3 cellular contexts compared by ENCODE assay signal in the genomic region with DNA sequence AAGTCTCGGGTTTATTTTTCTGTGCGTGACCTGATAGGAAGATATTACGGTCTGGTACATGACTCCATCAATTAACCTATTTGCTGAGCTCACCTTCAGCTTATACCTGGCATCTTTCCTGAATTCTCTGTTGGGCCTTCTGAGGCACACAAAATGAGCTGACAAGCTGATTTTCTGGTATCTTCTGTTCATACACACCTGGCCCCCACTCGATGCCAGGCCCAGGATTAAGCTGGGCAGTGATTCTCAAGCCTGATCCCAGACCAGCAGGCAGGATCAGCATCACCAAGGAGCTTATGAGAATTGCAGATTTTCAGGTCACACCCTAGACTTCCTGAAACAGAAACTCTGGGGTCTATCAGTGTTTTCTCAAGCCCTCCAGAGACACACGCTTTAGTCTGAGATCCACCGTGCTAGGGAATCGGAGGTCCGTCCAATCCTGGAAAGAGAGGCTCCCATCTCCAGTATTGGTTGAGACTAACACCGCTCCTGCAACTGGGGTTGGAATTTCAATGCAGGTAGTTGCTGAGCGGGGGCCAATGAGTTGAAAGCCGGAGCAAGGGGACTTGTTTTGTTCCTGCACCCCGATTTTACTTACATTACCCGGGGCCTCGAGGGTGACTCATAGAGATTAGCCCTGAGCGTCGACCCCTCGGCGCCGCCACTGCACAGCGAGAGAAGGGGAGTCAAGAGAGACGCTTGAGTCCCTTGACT.
TF ChIP-seq lines count a peak whose summit lies in the region.

No MANE protein-coding gene starts in this region.

TF ChIP-seq in SK-N-SH, 30 proteins besides CTCF, POLR2A, EP300 and RAD21:
- no peak for TF ChIP-seq TEAD4 (IDR thresholded peaks at IDR 0.05; ENCODE audit: borderline replicate concordance, insufficient read depth)
- no peak for TF ChIP-seq RXRA (IDR thresholded peaks at IDR 0.05; ENCODE audit: borderline replicate concordance, low read depth)
- TF ChIP-seq SMC3 (IDR thresholded peaks at IDR 0.05; ENCODE audit: low read depth, low read length): no peak
- no peak for TF ChIP-seq FOXM1 (IDR thresholded peaks at IDR 0.05; ENCODE audit: low read depth)
- TF ChIP-seq REST (IDR thresholded peaks at IDR 0.05; ENCODE audit: low read depth, low read length): no peak
- TF ChIP-seq TCF12 (IDR thresholded peaks at IDR 0.05): no peak
- no peak for TF ChIP-seq ELF1 (IDR thresholded peaks at IDR 0.05)
- TF ChIP-seq FOXJ3 (CRISPR knock-in tag; IDR thresholded peaks at IDR 0.05): no peak
- no peak for TF ChIP-seq FOSL2 (IDR thresholded peaks at IDR 0.05; ENCODE audit: borderline replicate concordance, low read depth)
- TF ChIP-seq, protein P1, sequence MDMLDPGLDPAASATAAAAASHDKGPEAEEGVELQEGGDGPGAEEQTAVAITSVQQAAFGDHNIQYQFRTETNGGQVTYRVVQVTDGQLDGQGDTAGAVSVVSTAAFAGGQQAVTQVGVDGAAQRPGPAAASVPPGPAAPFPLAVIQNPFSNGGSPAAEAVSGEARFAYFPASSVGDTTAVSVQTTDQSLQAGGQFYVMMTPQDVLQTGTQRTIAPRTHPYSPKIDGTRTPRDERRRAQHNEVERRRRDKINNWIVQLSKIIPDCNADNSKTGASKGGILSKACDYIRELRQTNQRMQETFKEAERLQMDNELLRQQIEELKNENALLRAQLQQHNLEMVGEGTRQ (IDR thresholded peaks at IDR 0.05; ENCODE audit: borderline replicate concordance, low read depth, low read length): no peak
- no peak for TF ChIP-seq SIN3A (IDR thresholded peaks at IDR 0.05; ENCODE audit: borderline replicate concordance, low read depth, low read length)

TF ChIP-seq in SK-N-SH treated with all-trans-retinoic acid at 6 μM for 48 hours, 23 proteins besides CTCF, POLR2A, EP300 and RAD21:
- TF ChIP-seq TOX (CRISPR knock-in tag; IDR thresholded peaks at IDR 0.05; ENCODE audit: borderline replicate concordance) (no peak), CSDC2 (CRISPR knock-in tag; IDR thresholded peaks at IDR 0.05) (no peak), ZNF70 (CRISPR knock-in tag; IDR thresholded peaks at IDR 0.05) (no peak), ESRRG (CRISPR knock-in tag; IDR thresholded peaks at IDR 0.05) (no peak), OSR1 (CRISPR knock-in tag; IDR thresholded peaks at IDR 0.05) (no peak), ARNTL (CRISPR knock-in tag; IDR thresholded peaks at IDR 0.05; ENCODE audit: borderline replicate concordance, low read depth) (no peak), ZFP3 (CRISPR knock-in tag; IDR thresholded peaks at IDR 0.05) (no peak), PPARA (CRISPR knock-in tag; IDR thresholded peaks at IDR 0.05; ENCODE audit: borderline replicate concordance) (no peak), TCF4 (CRISPR knock-in tag; IDR thresholded peaks at IDR 0.05; ENCODE audit: borderline replicate concordance) (no peak), CSRNP3 (CRISPR knock-in tag; IDR thresholded peaks at IDR 0.05) (no peak), GLIS3 (CRISPR knock-in tag; IDR thresholded peaks at IDR 0.05) (no peak), ISL1 (CRISPR knock-in tag; IDR thresholded peaks at IDR 0.05) (no peak), ZC3H10 (CRISPR knock-in tag; IDR thresholded peaks at IDR 0.05) (no peak), ZNF8 (CRISPR knock-in tag; IDR thresholded peaks at IDR 0.05) (no peak; the same call in 1 of the 2 replicates)
- TF ChIP-seq, protein P2, sequence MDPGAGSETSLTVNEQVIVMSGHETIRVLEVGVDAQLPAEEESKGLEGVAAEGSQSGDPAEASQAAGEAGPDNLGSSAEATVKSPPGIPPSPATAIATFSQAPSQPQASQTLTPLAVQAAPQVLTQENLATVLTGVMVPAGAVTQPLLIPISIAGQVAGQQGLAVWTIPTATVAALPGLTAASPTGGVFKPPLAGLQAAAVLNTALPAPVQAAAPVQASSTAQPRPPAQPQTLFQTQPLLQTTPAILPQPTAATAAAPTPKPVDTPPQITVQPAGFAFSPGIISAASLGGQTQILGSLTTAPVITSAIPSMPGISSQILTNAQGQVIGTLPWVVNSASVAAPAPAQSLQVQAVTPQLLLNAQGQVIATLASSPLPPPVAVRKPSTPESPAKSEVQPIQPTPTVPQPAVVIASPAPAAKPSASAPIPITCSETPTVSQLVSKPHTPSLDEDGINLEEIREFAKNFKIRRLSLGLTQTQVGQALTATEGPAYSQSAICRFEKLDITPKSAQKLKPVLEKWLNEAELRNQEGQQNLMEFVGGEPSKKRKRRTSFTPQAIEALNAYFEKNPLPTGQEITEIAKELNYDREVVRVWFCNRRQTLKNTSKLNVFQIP (CRISPR knock-in tag; IDR thresholded peaks at IDR 0.05; ENCODE audit: borderline replicate concordance, low read depth): no peak
TF ChIP-seq in SK-N-SH treated with all-trans-retinoic acid at 6 μM for 48 hours: peak in this region for 0.

TF ChIP-seq in endothelial cell of umbilical vein, 7 proteins besides CTCF, POLR2A, EP300 and RAD21:
- TF ChIP-seq POLR2AphosphoS5 (IDR thresholded peaks at IDR 0.05; ENCODE audit: insufficient read depth, low read depth, low read length) (no peak), MYC (IDR thresholded peaks at IDR 0.05; ENCODE audit: low read depth, low read length) (no peak), EZH2 (IDR thresholded peaks at IDR 0.05; ENCODE audit: borderline replicate concordance, low read depth, low read length, severe bottlenecking) (no peak), FOS (IDR thresholded peaks at IDR 0.05; ENCODE audit: borderline replicate concordance, insufficient read depth, low read length) (no peak), GATA2 (IDR thresholded peaks at IDR 0.05; ENCODE audit: insufficient read depth, insufficient read length, low read depth, low read length) (no peak), JUN (IDR thresholded peaks at IDR 0.05; ENCODE audit: borderline replicate concordance, insufficient read depth, insufficient read length, low read depth) (no peak)
- TF ChIP-seq, protein P3, sequence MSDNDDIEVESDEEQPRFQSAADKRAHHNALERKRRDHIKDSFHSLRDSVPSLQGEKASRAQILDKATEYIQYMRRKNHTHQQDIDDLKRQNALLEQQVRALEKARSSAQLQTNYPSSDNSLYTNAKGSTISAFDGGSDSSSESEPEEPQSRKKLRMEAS (IDR thresholded peaks at IDR 0.05; ENCODE audit: insufficient read depth, insufficient read length): no peak
